ENCODE assay signal across 19 cellular contexts in the genomic region with DNA sequence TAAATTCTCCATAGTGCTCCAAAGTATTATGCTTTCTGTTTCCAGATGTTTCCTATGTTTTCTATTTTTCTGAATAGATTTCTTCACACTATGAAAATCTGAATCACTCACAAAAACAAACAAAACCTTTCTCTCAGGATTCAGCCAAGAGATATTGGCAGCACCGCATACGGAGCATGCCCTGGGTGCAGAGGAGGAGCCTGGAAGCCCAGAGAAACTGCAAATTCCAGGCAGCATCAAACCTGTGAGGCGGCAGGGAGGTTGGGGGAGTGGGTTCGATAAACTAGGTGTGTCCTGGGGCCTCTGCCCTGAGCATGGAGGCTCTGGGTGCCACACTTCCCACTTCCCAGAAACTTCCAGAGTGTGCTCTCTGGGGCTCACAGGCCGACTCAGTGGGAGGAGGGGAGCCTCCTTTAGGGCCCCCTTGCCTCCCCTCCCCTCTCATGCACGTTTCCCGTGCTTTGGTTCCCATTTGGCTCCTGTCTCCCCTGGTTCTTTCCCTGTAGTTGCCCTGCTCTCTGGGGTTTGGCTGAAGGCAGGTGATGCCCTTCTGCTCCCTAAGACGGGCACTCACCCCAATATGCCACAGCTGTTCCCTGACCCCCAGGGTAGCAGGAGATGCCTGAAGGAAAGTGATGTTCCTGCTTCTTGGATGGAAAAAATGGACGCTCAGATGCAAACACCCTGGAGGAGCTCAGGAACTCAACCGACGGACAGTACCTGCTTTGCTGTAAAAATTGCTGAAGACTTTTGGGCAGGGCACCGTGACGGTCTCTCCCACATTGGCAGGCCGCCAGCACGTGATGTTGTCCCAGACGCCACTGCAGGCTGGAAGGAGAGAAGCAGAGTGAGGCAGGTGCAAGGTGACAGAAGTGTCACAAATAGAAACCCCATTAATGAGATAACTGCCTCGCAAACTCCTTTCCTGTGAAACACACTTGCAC. TPM values are rescaled to one million over a fixed set of nuclear protein-coding genes. Genes with fewer than 3 reads are reported as not detected.
DNase-seq lines count a peak whose midpoint lies in the region; ATAC-seq, FAIRE-seq and TF ChIP-seq lines count a peak whose summit lies in the region.
"Had no signal": no experiment of that assay in that cellular context is flagged by ENCODE, and none has a peak within 500 bp of the region (broad histone marks: within the 10 kb centered on the region; RNA-seq: fewer than 3 reads in every experiment).

No MANE protein-coding gene starts in this region.

- peaks cover 0 to 7% (median 5%) of the 10 kb centered on the region in 3 donors for H3K4me1 ChIP-seq in pancreas
- no peaks in the 10 kb centered on the region for H3K4me1 ChIP-seq in naive thymus-derived CD4-positive, alpha-beta T cell (ENCODE audit: control insufficient read depth in 2 of 2, insufficient read depth in 2 of 2, low read length in 2 of 2)

- H3K9me3 Mint-ChIP-seq in chondrocyte (ENCODE audit: low read depth) = no peaks in the 10 kb centered on the region
- peaks cover 0 to 3% (median 0%) of the 10 kb centered on the region in 11 donors for H3K9me3 Mint-ChIP-seq in naive thymus-derived CD4-positive, alpha-beta T cell
- H3K9me3 Mint-ChIP-seq: activated CD8-positive, alpha-beta T cell treated with anti-CD3 and anti-CD28 coated beads for 36 hours; activated T-cell treated with anti-CD3 and anti-CD28 coated beads, Interleukin-2, amount 50 U/mL, for 72 hours had no signal

- no peak overlapping the region for H3K4me3 ChIP-seq in pancreas
- no peak overlapping the region for H3K4me3 ChIP-seq in naive thymus-derived CD4-positive, alpha-beta T cell (ENCODE audit: low read length)
- H3K4me3 ChIP-seq: GM23248, tibial nerve had no signal

- H3K27ac ChIP-seq in pancreas = no peak overlapping the region
- H3K27ac ChIP-seq in naive thymus-derived CD4-positive, alpha-beta T cell (ENCODE audit: low read depth, low read length) = no peak overlapping the region
- H3K27ac ChIP-seq: C4-2B, epithelial cell of prostate, GM23248, tibial nerve had no signal

- no peaks in the 10 kb centered on the region for H3K27me3 ChIP-seq in pancreas
- no peaks in the 10 kb centered on the region for H3K27me3 ChIP-seq in naive thymus-derived CD4-positive, alpha-beta T cell (ENCODE audit: control insufficient read depth in 2 of 2, insufficient read depth in 2 of 2, low read length in 2 of 2)

- CTCF ChIA-PET in naive thymus-derived CD4-positive, alpha-beta T cell (lab: Charles Lee) = no interaction called here

- H3K9me3 ChIP-seq in pancreas = no peaks in the 10 kb centered on the region
- no peaks in the 10 kb centered on the region for H3K9me3 ChIP-seq in naive thymus-derived CD4-positive, alpha-beta T cell (ENCODE audit: control insufficient read depth in 2 of 3, low read length in 3 of 3)
- H3K9me3 ChIP-seq: tibial nerve had no signal

- TF ChIP-seq CTCF in chondrocyte (IDR thresholded peaks at IDR 0.05) (no peak), pancreas (IDR thresholded peaks at IDR 0.05) (no peak)

- no peaks in the 10 kb centered on the region for H3K36me3 Mint-ChIP-seq in chondrocyte (ENCODE audit: low read depth)
- H3K36me3 Mint-ChIP-seq in naive thymus-derived CD4-positive, alpha-beta T cell = peaks cover 0 to 2% (median 0%) of the 10 kb centered on the region in 5 donors

- WGBS in pancreas, 2 donors = 44 to 60% methylated on average over 16 to 17 of the region's 17 CpGs

- peaks cover 4% of the 10 kb centered on the region for H3K4me1 Mint-ChIP-seq in chondrocyte (ENCODE audit: low read depth)
- H3K4me1 Mint-ChIP-seq in naive thymus-derived CD4-positive, alpha-beta T cell = peaks cover 0 to 8% (median 4%) of the 10 kb centered on the region in 7 donors

- H3K27ac Mint-ChIP-seq in chondrocyte (ENCODE audit: unreplicated experiment) = no peak overlapping the region
- no peak overlapping the region for H3K27ac Mint-ChIP-seq in naive thymus-derived CD4-positive, alpha-beta T cell
- H3K27ac Mint-ChIP-seq: activated CD8-positive, alpha-beta T cell treated with anti-CD3 and anti-CD28 coated beads for 36 hours; activated T-cell treated with anti-CD3 and anti-CD28 coated beads, Interleukin-2, amount 50 U/mL, for 72 hours had no signal

- no peak overlapping the region for H3K4me3 Mint-ChIP-seq in chondrocyte (ENCODE audit: unreplicated experiment)
- H3K4me3 Mint-ChIP-seq in naive thymus-derived CD4-positive, alpha-beta T cell = no peak overlapping the region
- H3K4me3 Mint-ChIP-seq: activated CD8-positive, alpha-beta T cell treated with anti-CD3 and anti-CD28 coated beads for 36 hours; activated T-cell treated with anti-CD3 and anti-CD28 coated beads, Interleukin-2, amount 50 U/mL, for 72 hours had no signal

- DNase-seq in DMS53 (lab: John Stamatoyannopoulos, UW) (peak; percentile 49), DMS53 treated with DMSO at 0.1 percent for 48 hours (lab: John Stamatoyannopoulos, UW; ENCODE audit: unreplicated experiment) (no peak), NCI-H1105 treated with DMSO at 0.1 percent for 48 hours (lab: John Stamatoyannopoulos, UW) (peak; percentile 71), chondrocyte (ENCODE audit: low spot score) (peak; percentile 62), pancreas (peak in 4 of 6 donors; percentile 33 to 76 (median 59)), T-helper 1 cell (no peak), NCI-H1092 treated with DMSO at 0.1 percent for 48 hours (lab: John Stamatoyannopoulos, UW) (no peak)
- no peak for DNase-seq in naive thymus-derived CD4-positive, alpha-beta T cell
- DNase-seq: 8988T; activated CD8-positive, alpha-beta T cell treated with anti-CD3 and anti-CD28 coated beads for 36 hours; activated T-cell treated with anti-CD3 and anti-CD28 coated beads, Interleukin-2, amount 50 U/mL, for 72 hours; anterior cingulate cortex; cortex of kidney; GM23248; mesenchymal stem cell; stimulated activated CD4-positive, alpha-beta T cell treated with anti-CD3 and anti-CD28 coated beads, Interleukin-4, amount 100 ng/mL, for 4 hours had no signal

- H3K36me3 ChIP-seq in pancreas = no peaks in the 10 kb centered on the region
- H3K36me3 ChIP-seq in naive thymus-derived CD4-positive, alpha-beta T cell (ENCODE audit: control insufficient read depth in 2 of 3, insufficient read depth in 3 of 3, low read length in 3 of 3) = no peaks in the 10 kb centered on the region
- H3K36me3 ChIP-seq: tibial nerve had no signal

- peak in 2 of 4 donors; percentile 49 to 51 for ATAC-seq in pancreas
- ATAC-seq in naive thymus-derived CD4-positive, alpha-beta T cell = no peak
- ATAC-seq: activated CD8-positive, alpha-beta T cell treated with anti-CD3 and anti-CD28 coated beads for 36 hours; activated T-cell treated with anti-CD3 and anti-CD28 coated beads, Interleukin-2, amount 50 U/mL, for 72 hours had no signal

- peaks cover 29% of the 10 kb centered on the region for H3K27me3 Mint-ChIP-seq in chondrocyte (ENCODE audit: low read depth)
- peaks cover 13 to 25% (median 21%) of the 10 kb centered on the region in 5 donors for H3K27me3 Mint-ChIP-seq in naive thymus-derived CD4-positive, alpha-beta T cell

- no peak for FAIRE-seq in pancreas (lab: Jason Lieb, UNC)

- POLR2A ChIA-PET in naive thymus-derived CD4-positive, alpha-beta T cell (lab: Charles Lee) = no interaction called here

- intact Hi-C loops in pancreas (cut with DNase I) = no loop called here
- intact Hi-C loops in naive thymus-derived CD4-positive, alpha-beta T cell (cut with micrococcal nuclease) = no loop called here

RNA-seq across cellular contexts. Expression of gene VIPR2, which starts 35.3 kb away (rescaled TPM):
- total RNA-seq in chondrocyte (0.07 TPM in 1 of 3 replicates, not detected in the others), pancreas (10 to 100 TPM in 4 of 6 donors, 1 to 10 TPM in 2; 3.7 to 13.7 (median 11.3) TPM)
- polyA plus RNA-seq in pancreas = 10 to 100 TPM; 10.2 TPM
- total RNA-seq in naive thymus-derived CD4-positive, alpha-beta T cell = 1 to 10 TPM in 1 of 5 experiments, under 1 TPM in 2, not detected in 2; 0.27 to 1.3 (median 0.98) TPM
- polyA plus RNA-seq in naive thymus-derived CD4-positive, alpha-beta T cell = not detected
- total RNA-seq: GM23248 had no signal
- polyA plus RNA-seq: GM23248 had no signal

Comparison
In these comparisons a context has a peak if more than half of its experiments do, and no peak if none do; other contexts are left out.
1. DNase-seq: peak in DMS53 (single experiment), NCI-H1105 treated with DMSO at 0.1 percent for 48 hours (single experiment), chondrocyte (single experiment) and pancreas (4 of 6); none in DMS53 treated with DMSO at 0.1 percent for 48 hours (single experiment), naive thymus-derived CD4-positive, alpha-beta T cell (0 of 9), T-helper 1 cell (0 of 5) and NCI-H1092 treated with DMSO at 0.1 percent for 48 hours (single experiment).